In the genomic region with DNA sequence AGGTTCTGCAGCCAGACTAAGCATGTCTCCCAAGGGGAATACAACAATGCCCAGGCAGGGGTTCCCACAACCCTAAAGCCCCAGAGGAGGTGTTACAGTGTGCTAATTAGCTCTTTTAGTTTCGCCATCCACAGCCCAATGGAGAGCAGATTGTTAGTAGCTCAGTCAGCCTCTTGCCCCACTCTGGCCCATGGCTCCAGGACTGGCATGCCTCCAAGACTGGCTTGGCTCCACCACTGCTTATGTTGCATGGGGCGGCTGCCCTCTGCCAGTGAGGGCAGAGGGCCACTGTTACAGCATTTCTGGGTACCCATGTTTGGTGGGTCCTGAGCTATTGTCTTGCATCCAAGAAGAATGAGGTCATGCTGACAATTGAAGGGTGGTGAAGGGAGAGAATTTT, we compare ENCODE assay signal across 31 cellular contexts.
"Had no signal": no experiment of that assay in that cellular context is flagged by ENCODE, and none has a peak within 500 bp of the region (broad histone marks: within the 10 kb centered on the region; RNA-seq: fewer than 3 reads in every experiment).

No MANE protein-coding gene starts in this region.

- H3K9me3 ChIP-seq: ascending aorta, breast epithelium, colonic mucosa, gastroesophageal sphincter had no signal

- H3K4me3 ChIP-seq: ascending aorta, breast epithelium, cardiac muscle cell, colonic mucosa, esophagus squamous epithelium, gastroesophageal sphincter had no signal

- DNase-seq: activated CD4-positive, alpha-beta memory T cell treated with anti-CD3 and anti-CD28 coated beads, Interleukin-2, amount 10 ng/mL, durations not matched to agents 7 days and 5 days; activated CD4-positive, alpha-beta T cell treated with anti-CD3 and anti-CD28 coated beads for 36 hours; activated CD4-positive, alpha-beta T cell treated with anti-CD3 and anti-CD28 coated beads, Interleukin-2, amount 10 ng/mL, durations not matched to agents 7 days and 5 days; activated CD4-positive, alpha-beta T cell treated with anti-CD3 and anti-CD28 coated beads, Interleukin-2, amount 50 U/mL, for 4 hours; activated CD4-positive, CD25-positive, alpha-beta regulatory T cell; activated CD4-positive, CD25-positive, alpha-beta regulatory T cell treated with anti-CD3 and anti-CD28 coated beads, Interleukin-2, amount 50 U/mL, for 72 hours; activated CD8-positive, alpha-beta memory T cell treated with anti-CD3 and anti-CD28 coated beads, Interleukin-2, amount 50 U/mL, for 48 hours; activated gamma-delta T cell; activated naive CD4-positive, alpha-beta T cell; activated naive CD4-positive, alpha-beta T cell treated with anti-CD3 and anti-CD28 coated beads, Interleukin-2, amount 10 ng/mL, durations not matched to agents 7 days and 5 days; activated naive CD8-positive, alpha-beta T cell treated with anti-CD3 and anti-CD28 coated beads, Interleukin-2, amount 10 ng/mL, durations not matched to agents 7 days and 5 days; activated T-cell treated with anti-CD3 and anti-CD28 coated beads for 4 hours; activated T-cell treated with anti-CD3 and anti-CD28 coated beads, Interleukin-2, amount 50 U/mL, for 24 hours; activated T-cell treated with anti-CD3 and anti-CD28 coated beads, Interleukin-2, amount 50 U/mL, for 72 hours; central memory CD4-positive, alpha-beta T cell; cerebellar nuclear complex; colonic mucosa; effector CD8-positive, alpha-beta T cell; esophagus squamous epithelium; foreskin melanocyte; T-helper 1 cell; T-helper 17 cell; T1000 had no signal

- H3K4me1 ChIP-seq: ascending aorta, breast epithelium, colonic mucosa, esophagus squamous epithelium had no signal

- H3K4me3 Mint-ChIP-seq: activated CD4-positive, alpha-beta memory T cell treated with anti-CD3 and anti-CD28 coated beads, Interleukin-2, amount 10 ng/mL, durations not matched to agents 7 days and 5 days; activated CD4-positive, alpha-beta T cell treated with anti-CD3 and anti-CD28 coated beads for 36 hours; activated CD4-positive, alpha-beta T cell treated with anti-CD3 and anti-CD28 coated beads, Interleukin-2, amount 10 ng/mL, durations not matched to agents 7 days and 5 days; activated naive CD4-positive, alpha-beta T cell treated with anti-CD3 and anti-CD28 coated beads, Interleukin-2, amount 10 ng/mL, durations not matched to agents 7 days and 5 days; activated naive CD8-positive, alpha-beta T cell treated with anti-CD3 and anti-CD28 coated beads, Interleukin-2, amount 10 ng/mL, durations not matched to agents 7 days and 5 days; activated T-cell treated with anti-CD3 and anti-CD28 coated beads, Interleukin-2, amount 50 U/mL, for 24 hours; activated T-cell treated with anti-CD3 and anti-CD28 coated beads, Interleukin-2, amount 50 U/mL, for 72 hours; brain; T-helper 17 cell; T-helper 2 cell treated with Interferon-gamma antibody and Interleukin-4, amounts not matched to agents 5 μg/mL and 100 μg/mL, for 36 hours had no signal

- H3K4me1 Mint-ChIP-seq: activated CD4-positive, alpha-beta memory T cell treated with anti-CD3 and anti-CD28 coated beads, Interleukin-2, amount 10 ng/mL, durations not matched to agents 7 days and 5 days; activated CD4-positive, alpha-beta T cell treated with anti-CD3 and anti-CD28 coated beads for 36 hours; activated CD4-positive, alpha-beta T cell treated with anti-CD3 and anti-CD28 coated beads, Interleukin-2, amount 10 ng/mL, durations not matched to agents 7 days and 5 days; activated naive CD4-positive, alpha-beta T cell treated with anti-CD3 and anti-CD28 coated beads, Interleukin-2, amount 10 ng/mL, durations not matched to agents 7 days and 5 days; activated naive CD8-positive, alpha-beta T cell treated with anti-CD3 and anti-CD28 coated beads, Interleukin-2, amount 10 ng/mL, durations not matched to agents 7 days and 5 days; brain had no signal

- H3K36me3 ChIP-seq: ascending aorta, breast epithelium, cardiac muscle cell, colonic mucosa, esophagus squamous epithelium, gastroesophageal sphincter had no signal

- H3K36me3 Mint-ChIP-seq: activated naive CD4-positive, alpha-beta T cell treated with anti-CD3 and anti-CD28 coated beads, Interleukin-2, amount 10 ng/mL, durations not matched to agents 7 days and 5 days; activated naive CD4-positive, alpha-beta T cell treated with anti-CD3 and anti-CD28 coated beads, Interleukin-2, amount 50 U/mL, for 72 hours; activated naive CD8-positive, alpha-beta T cell treated with anti-CD3 and anti-CD28 coated beads, Interleukin-2, amount 10 ng/mL, durations not matched to agents 7 days and 5 days; brain had no signal

- H3K9me3 Mint-ChIP-seq: activated CD4-positive, alpha-beta memory T cell treated with anti-CD3 and anti-CD28 coated beads, Interleukin-2, amount 10 ng/mL, durations not matched to agents 7 days and 5 days; activated CD4-positive, alpha-beta T cell treated with anti-CD3 and anti-CD28 coated beads, Interleukin-2, amount 10 ng/mL, durations not matched to agents 7 days and 5 days; activated naive CD4-positive, alpha-beta T cell treated with anti-CD3 and anti-CD28 coated beads, Interleukin-2, amount 10 ng/mL, durations not matched to agents 7 days and 5 days; activated naive CD4-positive, alpha-beta T cell treated with anti-CD3 and anti-CD28 coated beads, Interleukin-2, amount 50 U/mL, for 72 hours; activated naive CD8-positive, alpha-beta T cell treated with anti-CD3 and anti-CD28 coated beads, Interleukin-2, amount 10 ng/mL, durations not matched to agents 7 days and 5 days; activated T-cell treated with anti-CD3 and anti-CD28 coated beads, Interleukin-2, amount 50 U/mL, for 24 hours; activated T-cell treated with anti-CD3 and anti-CD28 coated beads, Interleukin-2, amount 50 U/mL, for 72 hours; T-helper 2 cell treated with Interferon-gamma antibody and Interleukin-4, amounts not matched to agents 5 μg/mL and 100 μg/mL, for 36 hours had no signal

- H3K27ac ChIP-seq: ascending aorta, breast epithelium, cardiac muscle cell, colonic mucosa, epithelial cell of prostate, esophagus squamous epithelium, gastroesophageal sphincter had no signal

- H3K27me3 Mint-ChIP-seq: activated CD4-positive, alpha-beta T cell treated with anti-CD3 and anti-CD28 coated beads for 36 hours had no signal

- H3K27ac Mint-ChIP-seq: activated CD4-positive, alpha-beta memory T cell treated with anti-CD3 and anti-CD28 coated beads, Interleukin-2, amount 10 ng/mL, durations not matched to agents 7 days and 5 days; activated CD4-positive, alpha-beta T cell treated with anti-CD3 and anti-CD28 coated beads for 36 hours; activated CD4-positive, alpha-beta T cell treated with anti-CD3 and anti-CD28 coated beads, Interleukin-2, amount 10 ng/mL, durations not matched to agents 7 days and 5 days; activated naive CD4-positive, alpha-beta T cell treated with anti-CD3 and anti-CD28 coated beads, Interleukin-2, amount 10 ng/mL, durations not matched to agents 7 days and 5 days; activated naive CD4-positive, alpha-beta T cell treated with anti-CD3 and anti-CD28 coated beads, Interleukin-2, amount 50 U/mL, for 72 hours; activated naive CD8-positive, alpha-beta T cell treated with anti-CD3 and anti-CD28 coated beads, Interleukin-2, amount 10 ng/mL, durations not matched to agents 7 days and 5 days; activated T-cell treated with anti-CD3 and anti-CD28 coated beads, Interleukin-2, amount 50 U/mL, for 24 hours; activated T-cell treated with anti-CD3 and anti-CD28 coated beads, Interleukin-2, amount 50 U/mL, for 72 hours; brain; T-helper 17 cell; T-helper 2 cell treated with Interferon-gamma antibody and Interleukin-4, amounts not matched to agents 5 μg/mL and 100 μg/mL, for 36 hours had no signal

- ATAC-seq: activated CD4-positive, alpha-beta T cell treated with anti-CD3 and anti-CD28 coated beads for 36 hours; activated naive CD4-positive, alpha-beta T cell treated with anti-CD3 and anti-CD28 coated beads, Interleukin-2, amount 50 U/mL, for 72 hours; activated T-cell treated with anti-CD3 and anti-CD28 coated beads, Interleukin-2, amount 50 U/mL, for 72 hours; gastroesophageal sphincter; T-helper 17 cell had no signal

- H3K27me3 ChIP-seq: ascending aorta, breast epithelium, cardiac muscle cell, colonic mucosa, esophagus squamous epithelium, gastroesophageal sphincter had no signal
